8 cellular contexts compared by ENCODE assay signal in the genomic region with DNA sequence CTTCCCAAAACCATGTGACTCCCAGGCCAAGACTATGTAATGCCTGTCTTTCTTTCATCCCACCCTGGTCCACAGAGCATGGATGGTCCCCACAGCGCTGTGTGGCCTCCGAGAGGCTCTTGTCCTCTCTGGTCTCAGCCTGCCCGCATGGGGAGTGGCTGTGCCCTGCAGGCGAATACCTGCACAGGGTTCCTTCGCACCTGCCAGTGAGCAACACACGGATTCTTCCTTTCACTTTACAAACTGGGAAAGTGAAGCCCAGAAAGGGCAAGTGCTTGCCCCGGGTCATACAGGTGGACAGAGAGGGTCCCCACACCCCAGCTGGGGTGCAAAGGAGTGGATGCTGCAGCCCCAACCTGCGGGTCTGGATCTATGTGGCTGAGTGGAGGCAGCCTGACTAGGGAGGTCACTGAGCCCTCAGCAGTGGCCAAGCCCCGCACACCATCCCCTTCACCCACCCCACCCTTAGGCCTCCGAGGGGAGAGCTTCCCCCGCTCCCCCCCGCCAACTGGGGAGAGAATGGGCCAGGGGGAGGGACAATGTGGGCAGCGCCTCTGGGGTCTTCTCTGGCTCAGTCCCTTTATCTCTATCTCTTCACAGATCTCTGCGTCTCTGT. TPM values are rescaled to one million over a fixed set of nuclear protein-coding genes. Genes with fewer than 3 reads are reported as not detected.
A peak's percentile ranks its signal among the peaks of the same experiment; 100 is the strongest.
DNase-seq lines count a peak whose midpoint lies in the region; ATAC-seq and TF ChIP-seq lines count a peak whose summit lies in the region.

No MANE protein-coding gene starts in this region.

- no peak for TF ChIP-seq POLR2A in esophagus muscularis mucosa (IDR thresholded peaks at IDR 0.05; ENCODE audit: low read depth)

- peaks cover 0 to 5% (median 0%) of the 10 kb centered on the region in 4 donors for H3K36me3 ChIP-seq in esophagus muscularis mucosa

- BruUV-seq in Calu3 (replicated peaks; lab: Mats Ljungman, UMichigan): no TSS peak

- H3K4me1 ChIP-seq in esophagus muscularis mucosa: peaks cover 35 to 59% (median 53%) of the 10 kb centered on the region in 4 donors

- H3K4me1 Mint-ChIP-seq in Calu3 (ENCODE audit: low read depth, unreplicated experiment) (peaks cover 32% of the 10 kb centered on the region), osteocyte (ENCODE audit: unreplicated experiment) (peaks cover 45% of the 10 kb centered on the region)

- no peaks in the 10 kb centered on the region for H3K9me3 ChIP-seq in esophagus muscularis mucosa

- H3K27me3 Mint-ChIP-seq in Calu3 (ENCODE audit: unreplicated experiment): peaks cover 25% of the 10 kb centered on the region
- H3K27me3 Mint-ChIP-seq in osteocyte (ENCODE audit: unreplicated experiment): no peaks in the 10 kb centered on the region

- TF ChIP-seq CTCF in Calu3 (IDR thresholded peaks at IDR 0.05; ENCODE audit: unreplicated experiment) (no peak), RWPE1 (conservative IDR thresholded peaks at IDR 0.05; ENCODE audit: low read depth) (no peak), esophagus muscularis mucosa (IDR thresholded peaks at IDR 0.05) (no peak), osteocyte (IDR thresholded peaks at IDR 0.05) (no peak)

- no peak for TF ChIP-seq EP300 in esophagus muscularis mucosa (IDR thresholded peaks at IDR 0.05)

- CTCF ChIA-PET in Calu3 (lab: Charles Lee): no interaction called here
- CTCF ChIA-PET in RWPE1 (lab: Yijun Ruan, JAX): interaction anchor here (0.7 kb wide), 1 partner anchor 50 kb away, joined by 4 read pairs; no protein-coding TSS in a partner anchor

- intact Hi-C loops in Calu3 (cut with micrococcal nuclease; ENCODE audit: unreplicated experiment): no loop called here
- intact Hi-C loops in esophagus muscularis mucosa (cut with DNase I): loop anchor here (5.0 kb wide), 2 partner anchors 87 to 348 kb away; no protein-coding TSS in a partner anchor

- peak overlapping the region; percentile 94 to 99 (median 98) for H3K4me3 ChIP-seq in esophagus muscularis mucosa

- no peak for DNase-seq in Calu3
- DNase-seq in RWPE1 (ENCODE audit: low spot score): peak; percentile 36
- DNase-seq in esophagus muscularis mucosa (ENCODE audit: extremely low spot score): no peak
- DNase-seq in osteocyte (ENCODE audit: extremely low spot score, unreplicated experiment): no peak
- no peak for DNase-seq in NCI-H128 (lab: John Stamatoyannopoulos, UW; ENCODE audit: unreplicated experiment)
- DNase-seq in A172 (ENCODE audit: low spot score): no peak
- DNase-seq in NCI-H524 (lab: John Stamatoyannopoulos, UW): no peak

- H3K27ac Mint-ChIP-seq in Calu3 (ENCODE audit: unreplicated experiment) (peak overlapping the region; percentile 31), osteocyte (ENCODE audit: unreplicated experiment) (peak overlapping the region; percentile 92)

- H3K27ac ChIP-seq in RWPE1 (peak overlapping the region; percentile 78), esophagus muscularis mucosa (replicated peaks in 1 of 4) (peak overlapping the region; percentile 80 to 86 (median 83))

- 7% methylated on average over 4 of the region's 14 CpGs for WGBS in esophagus muscularis mucosa

- no peak for ATAC-seq in GM21786 (IDR thresholded peaks at IDR 0.05; ENCODE audit: unreplicated experiment)

- POLR2A ChIA-PET in RWPE1 (lab: Yijun Ruan, JAX; ENCODE audit: low non-redundant PET): no interaction called here

- H3K4me3 Mint-ChIP-seq in Calu3 (ENCODE audit: low read depth, unreplicated experiment) (peak overlapping the region; percentile 69), osteocyte (ENCODE audit: unreplicated experiment) (peak overlapping the region; percentile 96)

- peaks cover 0 to 2% (median 0%) of the 10 kb centered on the region in 4 donors for H3K27me3 ChIP-seq in esophagus muscularis mucosa

- peaks cover 28% of the 10 kb centered on the region for H3K36me3 Mint-ChIP-seq in Calu3 (ENCODE audit: insufficient read depth, unreplicated experiment)
- no peaks in the 10 kb centered on the region for H3K36me3 Mint-ChIP-seq in osteocyte (ENCODE audit: unreplicated experiment)

- H3K9me3 Mint-ChIP-seq in Calu3 (ENCODE audit: low read depth, unreplicated experiment) (no peaks in the 10 kb centered on the region), osteocyte (ENCODE audit: unreplicated experiment) (no peaks in the 10 kb centered on the region)

RNA-seq across cellular contexts. Expression of a gene that starts 0.7 kb away (rescaled TPM):
- total RNA-seq in Calu3 (2022) (45.9 and 50.3 TPM in 2 replicates), esophagus muscularis mucosa (10 to 100 TPM; 17.4 to 36.9 (median 27.5) TPM), osteocyte (61.2 and 66.5 TPM in 2 replicates)
- 4.6 and 5.6 TPM in 2 replicates for total RNA-seq in A172 (2014; rRNA removed; shearing (Covaris generic))

RNA-seq across cellular contexts. Expression of a gene that starts 5.1 kb away (rescaled TPM):
- total RNA-seq in Calu3 (2022) (not detected in 2 replicates), esophagus muscularis mucosa (1 to 10 TPM in 3 of 4 donors, under 1 TPM in 1; 0.42 to 3.6 (median 2.5) TPM), osteocyte (8.4 and 11.1 TPM in 2 replicates)
- 0.34 TPM in 1 of 2 replicates, not detected in the other for total RNA-seq in A172 (2014; rRNA removed; shearing (Covaris generic))
